In the genomic region with DNA sequence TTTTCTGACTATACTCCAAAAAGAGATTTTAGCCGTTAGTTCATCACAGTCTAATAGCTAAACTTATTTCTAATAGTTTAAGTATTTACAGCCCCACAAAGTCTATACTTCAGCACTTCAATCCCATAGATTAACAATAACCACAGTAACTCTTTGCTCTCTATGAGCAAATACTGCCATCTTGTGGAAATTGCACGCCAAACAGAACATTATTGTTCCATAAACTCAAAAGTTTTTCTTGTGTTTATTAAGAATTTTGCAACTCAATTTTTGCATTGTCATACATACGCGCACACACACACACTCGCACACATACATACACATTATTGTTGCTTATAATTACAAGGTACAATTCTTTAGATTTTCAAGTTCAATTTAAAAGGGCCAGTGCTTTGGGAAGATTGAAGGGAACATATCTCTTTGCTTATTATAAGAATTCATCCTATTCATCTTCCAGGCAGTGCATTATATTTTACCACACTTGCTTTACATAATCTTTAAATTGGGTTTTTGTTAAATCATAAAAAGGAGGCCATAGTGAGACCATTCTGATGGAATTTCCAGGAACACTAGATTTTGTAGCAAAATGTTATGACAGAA, we compare ENCODE assay signal across 7 cellular contexts.
A peak's percentile ranks its signal among the peaks of the same experiment; 100 is the strongest.
DNase-seq lines count a peak whose midpoint lies in the region; ATAC-seq and TF ChIP-seq lines count a peak whose summit lies in the region.

No MANE protein-coding gene starts in this region.

- ATAC-seq in GM21526 (IDR thresholded peaks at IDR 0.05; ENCODE audit: low FRiP score, unreplicated experiment) (peak; percentile 81), GM21737 (IDR thresholded peaks at IDR 0.05; ENCODE audit: unreplicated experiment) (no peak)

- POLR2A ChIA-PET in GM10248 (lab: Yijun Ruan, JAX), result no interaction called here

- DNase-seq in GM10248 (ENCODE audit: extremely low spot score), result peak; percentile 38
- DNase-seq in Jurkat, Clone E6-1 (ENCODE audit: low read depth, low spot score), result peak; percentile 37
- DNase-seq in SK-MEL-5 (ENCODE audit: low read depth, low spot score), result peak; percentile 69
- peak; percentile 72 for DNase-seq in fibroblast of pulmonary artery (ENCODE audit: low read depth)
- DNase-seq in renal cortical epithelial cell (ENCODE audit: low read depth), result peak; percentile 33

- H3K4me3 ChIP-seq in Jurkat, Clone E6-1 (ENCODE audit: low read length), result no peak overlapping the region
- no peak overlapping the region for H3K4me3 ChIP-seq in fibroblast of pulmonary artery (replicated peaks; ENCODE audit: low read depth, low read length)

- CTCF ChIA-PET in GM10248 (lab: Yijun Ruan, JAX), result interaction anchor here (0.8 to 4.9 kb wide), 14 partner anchors 8 to 58 kb away, joined by 3 to 59 read pairs (median 4); no protein-coding TSS in a partner anchor

- peak; percentile 55 for TF ChIP-seq CTCF in GM10248 (IDR thresholded peaks at IDR 0.05; ENCODE audit: control extremely low read depth, extremely low read depth, low read depth, missing control alignments)
- TF ChIP-seq CTCF in fibroblast of pulmonary artery (IDR thresholded peaks at IDR 0.05; ENCODE audit: low read length, missing control alignments), result peak; percentile 75

- in situ Hi-C loops in SK-MEL-5 (cut with HindIII; ENCODE audit: low pct_unique_long_range_greater_than_20kb, low sequenced_read_pairs), result no loop called here
